In the genomic region with DNA sequence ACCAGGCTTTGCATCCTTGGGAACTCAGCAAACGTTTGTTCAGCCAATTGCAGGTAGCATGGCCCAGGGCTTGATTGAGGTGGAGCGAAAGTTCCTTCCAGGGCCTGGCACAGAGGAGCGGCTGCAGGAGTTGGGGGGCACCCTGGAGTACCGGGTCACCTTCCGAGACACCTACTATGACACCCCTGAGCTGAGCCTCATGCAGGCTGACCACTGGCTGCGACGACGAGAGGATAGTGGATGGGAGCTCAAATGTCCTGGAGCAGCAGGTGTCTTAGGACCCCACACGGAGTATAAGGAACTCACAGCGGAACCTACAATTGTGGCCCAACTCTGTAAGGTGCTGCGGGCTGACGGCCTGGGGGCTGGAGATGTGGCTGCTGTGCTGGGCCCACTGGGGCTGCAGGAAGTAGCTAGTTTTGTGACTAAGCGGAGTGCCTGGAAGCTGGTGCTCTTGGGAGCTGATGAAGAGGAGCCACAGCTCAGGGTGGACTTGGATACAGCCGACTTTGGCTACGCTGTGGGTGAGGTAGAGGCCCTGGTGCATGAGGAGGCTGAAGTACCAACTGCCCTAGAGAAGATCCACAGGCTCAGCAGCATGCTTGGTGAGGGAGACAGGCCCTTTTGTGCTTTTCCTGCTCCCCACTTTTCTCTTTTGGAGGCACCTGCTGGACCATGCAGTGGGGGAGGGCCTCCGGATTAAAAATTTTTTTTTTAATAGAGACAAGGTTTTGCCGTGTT, we compare ENCODE assay signal across 8 cellular contexts. TPM values are rescaled to one million over a fixed set of nuclear protein-coding genes. Genes with fewer than 3 reads are reported as not detected.
DNase-seq lines count a peak whose midpoint lies in the region; ATAC-seq and TF ChIP-seq lines count a peak whose summit lies in the region.

No MANE protein-coding gene starts in this region.

- H3K36me3 Mint-ChIP-seq in T-helper 1 cell treated with Interleukin-12 subunit alpha and Interleukin-12 subunit beta and Interleukin-4 antibody, amounts not matched to agents 30 μg/mL and 1 μg/mL, for 36 hours (ENCODE audit: low read depth), result peaks cover 25% of the 10 kb centered on the region
- H3K36me3 Mint-ChIP-seq in activated B cell treated with CpG ODN at 0.5 μM for 24 hours (ENCODE audit: low read depth), result peaks cover 35% of the 10 kb centered on the region

- no peaks in the 10 kb centered on the region for H3K27me3 Mint-ChIP-seq in T-helper 1 cell treated with Interleukin-12 subunit alpha and Interleukin-12 subunit beta and Interleukin-4 antibody, amounts not matched to agents 30 μg/mL and 1 μg/mL, for 36 hours (ENCODE audit: low read depth)
- no peaks in the 10 kb centered on the region for H3K27me3 Mint-ChIP-seq in activated B cell treated with CpG ODN at 0.5 μM for 24 hours

- peak overlapping the region; percentile 92 for H3K4me3 Mint-ChIP-seq in T-helper 1 cell treated with Interleukin-12 subunit alpha and Interleukin-12 subunit beta and Interleukin-4 antibody, amounts not matched to agents 30 μg/mL and 1 μg/mL, for 36 hours
- peak overlapping the region; percentile 94 for H3K4me3 Mint-ChIP-seq in activated B cell treated with CpG ODN at 0.5 μM for 24 hours

- H3K27me3 ChIP-seq in iPS-15b (ENCODE audit: control insufficient read depth, insufficient read depth, low read length) (no peaks in the 10 kb centered on the region), stomach smooth muscle (ENCODE audit: control insufficient read depth in 1 of 2, insufficient read depth in 2 of 2, low read length in 2 of 2) (no peaks in the 10 kb centered on the region)

- H3K4me1 Mint-ChIP-seq in T-helper 1 cell treated with Interleukin-12 subunit alpha and Interleukin-12 subunit beta and Interleukin-4 antibody, amounts not matched to agents 30 μg/mL and 1 μg/mL, for 36 hours (ENCODE audit: low read depth), result peaks cover 25% of the 10 kb centered on the region
- peaks cover 29% of the 10 kb centered on the region for H3K4me1 Mint-ChIP-seq in activated B cell treated with CpG ODN at 0.5 μM for 24 hours

- no peak for TF ChIP-seq CTCF in activated B cell treated with CpG ODN at 0.5 μM for 24 hours (IDR thresholded peaks at IDR 0.05)

- DNase-seq in T-helper 1 cell (no peak), activated B cell treated with CpG ODN at 0.5 μM for 24 hours (no peak), dedifferentiated amniotic fluid mesenchymal stem cell (ENCODE audit: extremely low spot score) (no peak), retina (no peak)
- no peak for DNase-seq in activated CD4-positive, alpha-beta T cell treated with anti-CD3 and anti-CD28 coated beads, Interleukin-2, amount 50 U/mL, for 1 hour

- peak overlapping the region; percentile 88 for H3K27ac Mint-ChIP-seq in T-helper 1 cell treated with Interleukin-12 subunit alpha and Interleukin-12 subunit beta and Interleukin-4 antibody, amounts not matched to agents 30 μg/mL and 1 μg/mL, for 36 hours
- H3K27ac Mint-ChIP-seq in activated B cell treated with CpG ODN at 0.5 μM for 24 hours, result peak overlapping the region; percentile 95

- H3K36me3 ChIP-seq in iPS-15b (ENCODE audit: control insufficient read depth, insufficient read depth, low read length), result peaks cover 30% of the 10 kb centered on the region
- H3K36me3 ChIP-seq in stomach smooth muscle (ENCODE audit: control insufficient read depth in 2 of 2, insufficient read depth in 2 of 2, low read length in 2 of 2), result peaks cover 4 to 13% of the 10 kb centered on the region in 2 donors

- POLR2A ChIA-PET in activated B cell treated with CpG ODN at 0.5 μM for 24 hours (lab: Charles Lee), result interaction anchor here (1.2 to 6.2 kb wide), 2 partner anchors 10 to 82 kb away, joined by 4 to 41 read pairs; a partner anchor contains a TSS

- peaks cover 7% of the 10 kb centered on the region for H3K4me1 ChIP-seq in iPS-15b (ENCODE audit: control insufficient read depth, insufficient read depth, low read length)
- H3K4me1 ChIP-seq in stomach smooth muscle (ENCODE audit: control insufficient read depth, insufficient read depth, low read length), result peaks cover 23% of the 10 kb centered on the region

- H3K9ac ChIP-seq in iPS-15b (ENCODE audit: low read depth, low read length), result peak overlapping the region; percentile 78
- peak overlapping the region; percentile 95 to 96 for H3K9ac ChIP-seq in stomach smooth muscle (ENCODE audit: low read length in 2 of 2)

- ATAC-seq in activated B cell treated with CpG ODN at 0.5 μM for 24 hours (ENCODE audit: low read depth), result no peak

- no peaks in the 10 kb centered on the region for H3K9me3 Mint-ChIP-seq in T-helper 1 cell treated with Interleukin-12 subunit alpha and Interleukin-12 subunit beta and Interleukin-4 antibody, amounts not matched to agents 30 μg/mL and 1 μg/mL, for 36 hours
- no peaks in the 10 kb centered on the region for H3K9me3 Mint-ChIP-seq in activated B cell treated with CpG ODN at 0.5 μM for 24 hours

- peak overlapping the region; percentile 93 for H3K27ac ChIP-seq in stomach smooth muscle (ENCODE audit: low read length)

- CTCF ChIA-PET in activated B cell treated with CpG ODN at 0.5 μM for 24 hours (lab: Charles Lee), result interaction anchor here (2.0 kb wide), 1 partner anchor 78 kb away, joined by 8 read pairs; no protein-coding TSS in a partner anchor

- H3K4me3 ChIP-seq in iPS-15b (ENCODE audit: low read depth, low read length), result peak overlapping the region; percentile 88
- H3K4me3 ChIP-seq in stomach smooth muscle (ENCODE audit: low read length in 2 of 2), result peak overlapping the region; percentile 84 to 95

- intact Hi-C loops in activated B cell treated with CpG ODN at 0.5 μM for 24 hours (cut with micrococcal nuclease), result loop anchor here (1.0 to 10.0 kb wide), 9 partner anchors 10 to 888 kb away; a partner anchor contains a TSS

- H3K9me3 ChIP-seq in iPS-15b (ENCODE audit: control insufficient read depth, insufficient read depth, low read length) (no peaks in the 10 kb centered on the region), stomach smooth muscle (ENCODE audit: control insufficient read depth in 2 of 2, low read length in 2 of 2) (no peaks in the 10 kb centered on the region)

RNA-seq across cellular contexts. Expression of a gene that starts 0.8 kb away (rescaled TPM):
- total RNA-seq in activated B cell treated with CpG ODN at 0.5 μM for 24 hours, result 18.0 and 18.6 TPM in 2 replicates

RNA-seq across cellular contexts. Expression of a gene that starts 5.3 kb away (rescaled TPM):
- total RNA-seq in activated B cell treated with CpG ODN at 0.5 μM for 24 hours, result 2.2 and 2.6 TPM in 2 replicates

RNA-seq across cellular contexts. Expression of a gene that starts 10.7 kb away (rescaled TPM):
- 336 and 373 TPM in 2 replicates for total RNA-seq in activated B cell treated with CpG ODN at 0.5 μM for 24 hours

RNA-seq across cellular contexts. Expression of a gene that starts 21.7 kb away (rescaled TPM):
- total RNA-seq in activated B cell treated with CpG ODN at 0.5 μM for 24 hours, result 1.6 and 2.0 TPM in 2 replicates
